14 cellular contexts compared by ENCODE assay signal in genomic region chr1:246631426-246631825, GRCh38.
A peak's percentile ranks its signal among the peaks of the same experiment; 100 is the strongest.
DNase-seq lines count a peak whose midpoint lies in the region; ATAC-seq and TF ChIP-seq lines count a peak whose summit lies in the region.
"Had no signal": no experiment of that assay in that cellular context is flagged by ENCODE, and none has a peak within 500 bp of the region (broad histone marks: within the 10 kb centered on the region; RNA-seq: fewer than 3 reads in every experiment).

No MANE protein-coding gene starts in this region.

- no peak for TF ChIP-seq CTCF in fibroblast of mammary gland (conservative IDR thresholded peaks at IDR 0.05; ENCODE audit: control insufficient read depth, insufficient read depth, low read depth, low read length)

- H3K4me3 ChIP-seq in GM23248 (peak overlapping the region; percentile 26), adipocyte (ENCODE audit: low read length) (no peak overlapping the region), fibroblast of mammary gland (ENCODE audit: control insufficient read depth, low read depth, low read length) (no peak overlapping the region), skeletal muscle cell (ENCODE audit: low read depth, low read length) (no peak overlapping the region)
- H3K4me3 ChIP-seq: heart right ventricle, psoas muscle, SJCRH30 had no signal

- peaks cover 53% of the 10 kb centered on the region for H3K79me2 ChIP-seq in GM23248 (ENCODE audit: insufficient read depth)

- in situ Hi-C loops in GM23248 (cut with MboI), result no loop called here

- H3K27me3 ChIP-seq in GM23248 (replicated peaks; ENCODE audit: insufficient read depth), result no peaks in the 10 kb centered on the region
- no peaks in the 10 kb centered on the region for H3K27me3 ChIP-seq in adipocyte (replicated peaks; ENCODE audit: control insufficient read depth, insufficient read depth, low read length)
- H3K27me3 ChIP-seq: heart right ventricle, SJCRH30 had no signal

- H3K36me3 ChIP-seq in GM23248 (ENCODE audit: low read depth) (peaks cover 22% of the 10 kb centered on the region; the same call in 1 of the 2 replicates), adipocyte (ENCODE audit: control insufficient read depth, insufficient read depth, low read length, severe bottlenecking) (peaks cover 18% of the 10 kb centered on the region)

- no peaks in the 10 kb centered on the region for H4K20me1 ChIP-seq in GM23248 (ENCODE audit: insufficient read depth)

- ATAC-seq in sciatic nerve, result no peak
- ATAC-seq: heart right ventricle had no signal

- H3K4me1 ChIP-seq in GM23248 (ENCODE audit: insufficient read depth) (peaks cover 45% of the 10 kb centered on the region), adipocyte (ENCODE audit: control insufficient read depth, insufficient read depth, low read length) (peaks cover 47% of the 10 kb centered on the region)
- H3K4me1 ChIP-seq: heart right ventricle, psoas muscle, SJCRH30 had no signal

- intact Hi-C loops in sciatic nerve (cut with DNase I), result no loop called here

- H3K9ac ChIP-seq in GM23248, result peak overlapping the region; percentile 64
- peak overlapping the region; percentile 47 for H3K9ac ChIP-seq in adipocyte (ENCODE audit: low read length)

- H3K9me2 ChIP-seq in GM23248 (ENCODE audit: insufficient read depth), result no peaks in the 10 kb centered on the region

- no peak overlapping the region for H2AFZ ChIP-seq in GM23248

- peaks cover 55% of the 10 kb centered on the region for H3F3A ChIP-seq in GM23248 (ENCODE audit: insufficient read depth)

- peak overlapping the region; percentile 70 for H3K4me2 ChIP-seq in GM23248 (ENCODE audit: unreplicated experiment)

- no peaks in the 10 kb centered on the region for H3K9me3 ChIP-seq in GM23248 (ENCODE audit: low read depth)
- H3K9me3 ChIP-seq in adipocyte (ENCODE audit: control insufficient read depth, low read length), result no peaks in the 10 kb centered on the region
- H3K9me3 ChIP-seq: heart right ventricle, psoas muscle, SJCRH30 had no signal

- peak overlapping the region; percentile 82 for H3K27ac ChIP-seq in GM23248
- H3K27ac ChIP-seq: heart right ventricle, SJCRH30 had no signal

- DNase-seq in GM23248, result peak; percentile 85
- peak; percentile 71 for DNase-seq in adipocyte (ENCODE audit: low read depth)
- peak; percentile 67 for DNase-seq in fibroblast of mammary gland (ENCODE audit: low read depth)
- DNase-seq in skeletal muscle cell (ENCODE audit: low read depth), result peak; percentile 25
- DNase-seq in cerebellar nuclear complex (lab: John Stamatoyannopoulos, UW), result no peak
- DNase-seq in sciatic nerve (ENCODE audit: low spot score), result no peak
- no peak for DNase-seq in NCI-H187 treated with DMSO at 0.1 percent for 48 hours (lab: John Stamatoyannopoulos, UW)
- DNase-seq in NCI-H1694 treated with DMSO at 0.1 percent for 48 hours (lab: John Stamatoyannopoulos, UW), result no peak
- DNase-seq: CD4-positive, alpha-beta memory T cell; heart right ventricle; left cardiac atrium; NCI-H345; psoas muscle; SJCRH30 had no signal

- 0 to 2% methylated on average over 1 of the region's 1 CpG for WGBS in GM23248 (ENCODE audit: low coverage in 1 of 2, low lambda C conversion rate in 2 of 2, missing lambda C conversion rate in 2 of 2), 2 experiments

Comparison
In these comparisons a context has a peak if more than half of its experiments do, and no peak if none do; other contexts are left out.
1. DNase-seq: peak in GM23248 (single experiment), adipocyte (single experiment), fibroblast of mammary gland (single experiment) and skeletal muscle cell (single experiment); none in cerebellar nuclear complex (0 of 2), sciatic nerve (single experiment), NCI-H187 treated with DMSO at 0.1 percent for 48 hours (single experiment) and NCI-H1694 treated with DMSO at 0.1 percent for 48 hours (single experiment).